In the genomic region with DNA sequence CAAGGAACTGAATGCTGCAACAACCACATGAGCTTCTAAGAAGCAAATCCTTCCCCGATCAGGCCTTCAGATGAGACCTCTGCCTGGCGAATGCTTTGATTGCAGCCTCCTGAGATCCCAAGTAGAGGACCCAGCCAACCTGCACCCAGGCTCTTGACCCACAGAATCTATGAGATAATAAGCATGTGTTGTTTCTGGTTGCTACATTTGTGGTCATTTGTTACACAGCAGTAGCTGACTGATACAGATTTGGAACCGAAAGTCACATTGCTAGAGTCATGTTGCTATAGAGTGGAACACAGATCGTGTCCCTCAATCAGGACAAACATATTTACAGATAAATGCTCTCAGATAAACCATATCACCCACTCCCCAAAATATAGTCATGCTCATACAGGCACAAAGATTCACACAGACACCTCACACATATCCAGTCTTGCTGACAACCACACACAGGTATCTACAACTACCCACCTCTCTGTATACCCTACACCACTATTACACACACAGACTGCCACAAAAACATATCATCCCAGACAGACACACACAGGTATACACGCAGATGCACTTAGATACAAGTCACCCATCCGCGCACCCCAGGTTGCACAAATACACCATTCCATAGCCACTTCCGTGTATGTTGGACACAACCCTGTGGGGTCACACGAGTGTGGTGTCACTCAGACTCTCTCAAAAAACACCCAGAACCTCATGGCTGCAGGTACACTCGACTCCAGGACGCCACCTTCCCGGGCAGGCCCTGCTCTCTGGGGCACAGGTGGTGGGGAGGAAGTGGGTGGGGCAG, we compare ENCODE assay signal across 21 cellular contexts. TPM values are rescaled to one million over a fixed set of nuclear protein-coding genes. Genes with fewer than 3 reads are reported as not detected.
A peak's percentile ranks its signal among the peaks of the same experiment; 100 is the strongest.
DNase-seq lines count a peak whose midpoint lies in the region; ATAC-seq and TF ChIP-seq lines count a peak whose summit lies in the region.
"Had no signal": no experiment of that assay in that cellular context is flagged by ENCODE, and none has a peak within 500 bp of the region (broad histone marks: within the 10 kb centered on the region; RNA-seq: fewer than 3 reads in every experiment).

No MANE protein-coding gene starts in this region.

- H3K9me3 ChIP-seq in A673 (ENCODE audit: low read depth, low read length, poor library complexity, severe bottlenecking) (peaks cover 7% of the 10 kb centered on the region), HCT116 (ENCODE audit: control insufficient read depth in 1 of 2, insufficient read depth in 1 of 2, low read depth in 1 of 2, low read length in 2 of 2) (peaks cover 10 to 11% of the 10 kb centered on the region in 2 experiments; a peak in 3 of 4 replicates), Panc1 (ENCODE audit: control insufficient read depth, insufficient read depth, low read depth, low read length) (no peaks in the 10 kb centered on the region)

- peaks cover 10% of the 10 kb centered on the region; the same call in 1 of the 2 replicates for H3K79me2 ChIP-seq in HCT116 (ENCODE audit: insufficient read depth, low read length)

- H3K4me3 ChIP-seq in A673 (ENCODE audit: low read depth, low read length, poor library complexity, severe bottlenecking) (no peak overlapping the region), HCT116 (replicated peaks in 1 of 2; ENCODE audit: low read depth in 1 of 2, low read length in 2 of 2) (no peak overlapping the region), Panc1 (ENCODE audit: low read depth in 2 of 2, low read length in 2 of 2) (no peak overlapping the region)
- H3K4me3 ChIP-seq: GM23338 had no signal

- CTCF ChIA-PET in A673 (lab: Charles Lee) (no interaction called here), HCT116 (lab: Charles Lee) (no interaction called here), Panc1 (lab: Charles Lee) (no interaction called here)

- H3K27ac Mint-ChIP-seq in memory B cell: peak overlapping the region; percentile 52
- H3K27ac Mint-ChIP-seq: CD4-positive, CD25-positive, alpha-beta regulatory T cell; GM23338 had no signal

- ATAC-seq in HCT116: no peak
- no peak for ATAC-seq in Panc1
- ATAC-seq in memory B cell (ENCODE audit: low read depth): no peak
- ATAC-seq: GM23338 had no signal

- peaks cover 7% of the 10 kb centered on the region for H3K36me3 Mint-ChIP-seq in memory B cell
- H3K36me3 Mint-ChIP-seq: CD4-positive, CD25-positive, alpha-beta regulatory T cell had no signal

- H3K4me1 Mint-ChIP-seq in memory B cell: peaks cover 41% of the 10 kb centered on the region

- intact Hi-C loops in A673 (cut with micrococcal nuclease; ENCODE audit: unreplicated experiment) (no loop called here), HCT116 (cut with micrococcal nuclease) (no loop called here), Panc1 (cut with micrococcal nuclease; ENCODE audit: unreplicated experiment) (no loop called here)

- H2AFZ ChIP-seq in HCT116 (ENCODE audit: low read depth, low read length, poor library complexity, severe bottlenecking): no peak overlapping the region
- H2AFZ ChIP-seq: GM23338 had no signal

- H3K27ac ChIP-seq in A673 (ENCODE audit: low read depth, low read length, poor library complexity, severe bottlenecking) (no peak overlapping the region), HCT116 (ENCODE audit: low read depth, low read length) (no peak overlapping the region), Panc1 (ENCODE audit: low read length) (no peak overlapping the region)

- TF ChIP-seq POLR2A in HCT116 (IDR thresholded peaks at IDR 0.05; ENCODE audit: borderline replicate concordance, extremely low read depth, insufficient read depth, insufficient read length): no peak

- RAD21 ChIA-PET in HCT116 (lab: Charles Lee; ENCODE audit: low non-redundant PET in 1 of 2, low total read pairs in 2 of 2, uncharacterized antibody in 2 of 2, unreplicated experiment in 2 of 2): no interaction called here

- peaks cover 9% of the 10 kb centered on the region for H3K36me3 ChIP-seq in A673 (ENCODE audit: insufficient read depth, low read length, poor library complexity, severe bottlenecking)
- H3K36me3 ChIP-seq in HCT116 (ENCODE audit: control insufficient read depth in 1 of 2, insufficient read depth in 2 of 2, low read length in 2 of 2): peaks cover 0 to 5% of the 10 kb centered on the region in 2 experiments; a peak in 2 of 4 replicates
- H3K36me3 ChIP-seq in Panc1 (ENCODE audit: control insufficient read depth, insufficient read depth, low read length): no peaks in the 10 kb centered on the region

- no peaks in the 10 kb centered on the region for H3K9me2 ChIP-seq in HCT116 (ENCODE audit: insufficient read depth)

- no peak for TF ChIP-seq CTCF in A673 (conservative IDR thresholded peaks at IDR 0.05; ENCODE audit: low read depth, low read length)
- TF ChIP-seq CTCF in HCT116 (IDR thresholded peaks at IDR 0.05 in 2 of 3, conservative IDR thresholded peaks at IDR 0.05 in 1 of 3; ENCODE audit: borderline replicate concordance in 1 of 3, insufficient read depth in 1 of 3, low read depth in 2 of 3, low read length in 2 of 3): no peak
- TF ChIP-seq CTCF in Panc1 (IDR thresholded peaks at IDR 0.05): no peak

- POLR2A ChIA-PET in A673 (lab: Charles Lee; ENCODE audit: low non-redundant PET) (no interaction called here), HCT116 (lab: Charles Lee) (no interaction called here), Panc1 (lab: Charles Lee) (no interaction called here)

- TF ChIP-seq RAD21 in HCT116 (IDR thresholded peaks at IDR 0.05; ENCODE audit: low read depth): no peak

- H4K20me1 ChIP-seq in HCT116 (ENCODE audit: insufficient read depth): no peaks in the 10 kb centered on the region

- in situ Hi-C loops in Panc1 (cut with HindIII; ENCODE audit: low pct_unique_long_range_greater_than_20kb, low sequenced_read_pairs): no loop called here

- H3K4me1 ChIP-seq in A673 (ENCODE audit: insufficient read depth, low read length, poor library complexity, severe bottlenecking) (no peaks in the 10 kb centered on the region), HCT116 (ENCODE audit: control insufficient read depth in 1 of 2, insufficient read depth in 2 of 2, low read length in 2 of 2) (peaks cover 0 to 11% of the 10 kb centered on the region in 2 experiments; a peak in 1 of 4 replicates), Panc1 (ENCODE audit: control insufficient read depth, insufficient read depth, low read length) (0 out of 2 replicates have a peak, but pooled peaks cover 3% of the 10 kb centered on the region)
- H3K4me1 ChIP-seq: BE2C had no signal

- no peaks in the 10 kb centered on the region for H3K27me3 Mint-ChIP-seq in memory B cell

- no peak overlapping the region for H3K4me2 ChIP-seq in HCT116 (ENCODE audit: low read length)
- H3K4me2 ChIP-seq: GM23338 had no signal

- H3K27me3 ChIP-seq in A673 (replicated peaks; ENCODE audit: insufficient read depth, low read depth, low read length, poor library complexity): no peaks in the 10 kb centered on the region
- no peaks in the 10 kb centered on the region for H3K27me3 ChIP-seq in HCT116 (ENCODE audit: insufficient read depth, low read length)
- H3K27me3 ChIP-seq in Panc1 (ENCODE audit: control insufficient read depth, insufficient read depth, low read length): no peaks in the 10 kb centered on the region
- H3K27me3 ChIP-seq: BE2C had no signal

- H3K4me3 Mint-ChIP-seq in memory B cell: no peak overlapping the region
- H3K4me3 Mint-ChIP-seq: CD4-positive, CD25-positive, alpha-beta regulatory T cell; CD8-positive, alpha-beta memory T cell; GM23338 had no signal

- BruUV-seq in A673 (replicated peaks; lab: Mats Ljungman, UMichigan) (TSS peak; percentile 35), HCT116 (replicated peaks; lab: Mats Ljungman, UMichigan) (TSS peak; percentile 36), Panc1 (replicated peaks; lab: Mats Ljungman, UMichigan) (TSS peak; percentile 75)

- H3K9me3 Mint-ChIP-seq in memory B cell: peaks cover 7% of the 10 kb centered on the region

- H3K9ac ChIP-seq in HCT116 (ENCODE audit: low read length): no peak overlapping the region

- DNase-seq in A673 (ENCODE audit: low spot score) (no peak), HCT116 (ENCODE audit: low read depth, low spot score) (no peak), Panc1 (ENCODE audit: low read depth, low spot score) (no peak), memory B cell (ENCODE audit: low spot score in 2 of 2) (no peak), NCI-H446 (lab: John Stamatoyannopoulos, UW) (no peak), HuH-7 (ENCODE audit: low spot score) (no peak), NCI-H524 (lab: John Stamatoyannopoulos, UW) (no peak)
- DNase-seq in central memory CD4-positive, alpha-beta T cell: no peak
- DNase-seq: 8988T; BE2C; C1 segment of cervical spinal cord; CD4-positive, CD25-positive, alpha-beta regulatory T cell; COR-L47; DMS 273 treated with DMSO at 0.1 percent for 48 hours; DMS53; DND-41; EL; HCEC 1CT; KG1 had no signal

TF ChIP-seq in HCT116, 20 proteins besides CTCF, POLR2A, EP300 and RAD21:
- TF ChIP-seq CBX3 (IDR thresholded peaks at IDR 0.05; ENCODE audit: low read depth): peak; percentile 25; the same call in 1 of the 2 replicates
- TF ChIP-seq, protein P1, sequence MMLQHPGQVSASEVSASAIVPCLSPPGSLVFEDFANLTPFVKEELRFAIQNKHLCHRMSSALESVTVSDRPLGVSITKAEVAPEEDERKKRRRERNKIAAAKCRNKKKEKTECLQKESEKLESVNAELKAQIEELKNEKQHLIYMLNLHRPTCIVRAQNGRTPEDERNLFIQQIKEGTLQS (IDR thresholded peaks at IDR 0.05): no peak
- no peak for TF ChIP-seq CEBPB (IDR thresholded peaks at IDR 0.05; ENCODE audit: low read depth)
TF ChIP-seq in HCT116: peak in this region for 1.

RNA-seq across cellular contexts. Expression of a gene that starts 5.5 kb away (rescaled TPM):
- total RNA-seq in A673 (2021): 36.8 and 46.5 TPM in 2 replicates
- total RNA-seq in HCT116 (2021; ENCODE audit: unreplicated experiment): 33.7 TPM
- 23.3 and 33.1 TPM in 2 replicates for polyA plus RNA-seq in HCT116 (2012)
- 18.5 TPM for total RNA-seq in Panc1 (2021; ENCODE audit: unreplicated experiment)
- polyA plus RNA-seq in Panc1 (2012; ENCODE audit: insufficient read length): 40.8 TPM
- total RNA-seq: CD4-positive, CD25-positive, alpha-beta regulatory T cell had no signal
- polyA plus RNA-seq: CD4-positive, CD25-positive, alpha-beta regulatory T cell; CD8-positive, alpha-beta memory T cell had no signal

RNA-seq across cellular contexts. Expression of a gene that starts 13.2 kb away (rescaled TPM):
- total RNA-seq in A673 (2021) (0.30 and 1.4 TPM in 2 replicates), HCT116 (2021; ENCODE audit: unreplicated experiment) (11.3 TPM), Panc1 (2021; ENCODE audit: unreplicated experiment) (0.74 TPM)
- 4.8 and 6.3 TPM in 2 replicates for polyA plus RNA-seq in HCT116 (2012)
- polyA plus RNA-seq in Panc1 (2012; ENCODE audit: insufficient read length): 2.0 TPM

RNA-seq across cellular contexts. Expression of a gene that starts 24.1 kb away (rescaled TPM):
- total RNA-seq in A673 (2021) (43.2 and 44.8 TPM in 2 replicates), HCT116 (2021; ENCODE audit: unreplicated experiment) (39.1 TPM), Panc1 (2021; ENCODE audit: unreplicated experiment) (46.6 TPM)
- polyA plus RNA-seq in HCT116 (2012): 34.0 and 43.9 TPM in 2 replicates
- 69.1 TPM for polyA plus RNA-seq in Panc1 (2012; ENCODE audit: insufficient read length)
